Comparison of ENCODE assay signal across 8 cellular contexts in the genomic region with DNA sequence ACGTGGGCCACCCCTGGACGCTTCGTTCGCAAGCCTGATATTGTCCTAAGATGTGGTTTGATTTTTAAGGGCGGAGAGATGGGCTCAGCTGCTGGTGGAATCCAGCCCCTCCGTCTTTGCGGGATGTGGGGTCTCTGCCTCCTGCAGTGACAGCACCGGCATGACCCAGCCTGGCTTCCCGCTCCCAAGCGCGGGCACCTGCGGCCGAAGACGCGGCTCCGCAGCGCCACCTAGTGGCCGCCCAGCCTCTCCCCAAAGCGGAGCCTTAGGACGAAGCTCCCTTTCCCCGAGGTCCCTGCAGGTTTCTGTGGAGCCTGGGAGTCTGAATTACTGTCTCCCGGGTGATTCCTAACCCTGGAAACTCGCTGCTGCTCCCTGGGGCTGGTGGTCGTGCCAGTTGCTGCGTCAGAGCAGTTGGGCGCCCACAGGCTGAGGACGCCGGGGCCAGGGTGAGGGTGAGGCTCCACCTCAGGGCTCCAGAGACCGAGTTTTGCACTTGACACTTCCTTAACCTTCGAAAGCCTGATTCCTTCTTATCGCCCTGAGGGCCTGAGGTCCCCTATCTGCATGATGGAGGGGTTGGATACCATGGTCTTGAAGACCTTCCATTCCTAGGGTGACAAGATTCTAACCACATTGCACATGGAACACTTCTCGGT.
DNase-seq lines count a peak whose midpoint lies in the region; ATAC-seq and TF ChIP-seq lines count a peak whose summit lies in the region.

No MANE protein-coding gene starts in this region.

- H3K4me1 Mint-ChIP-seq in T-cell: peaks cover 9 to 13% (median 12%) of the 10 kb centered on the region in 3 donors
- H3K4me1 Mint-ChIP-seq in immature natural killer cell: peaks cover 21 to 27% of the 10 kb centered on the region in 2 donors

- no peaks in the 10 kb centered on the region for H3K36me3 Mint-ChIP-seq in T-cell
- H3K36me3 Mint-ChIP-seq in immature natural killer cell: no peaks in the 10 kb centered on the region

- H3K4me3 Mint-ChIP-seq in T-cell (peak overlapping the region in 1 of 3 donors; percentile 11), immature natural killer cell (no peak overlapping the region)

- POLR2A ChIA-PET in T-cell (lab: Charles Lee): no interaction called here

- peak; percentile 79 for ATAC-seq in GM19463 (IDR thresholded peaks at IDR 0.05; ENCODE audit: unreplicated experiment)
- peak; percentile 69 to 84 (median 78) for ATAC-seq in T-cell (replicated peaks in 1 of 4)

- in situ Hi-C loops in astrocyte of the cerebellum (cut with HindIII; ENCODE audit: low sequenced_read_pairs): loop anchor here (5.0 to 25.0 kb wide), 2 partner anchors 267 to 863 kb away; partner anchors contain the start of gene TMEM18

- H3K27ac Mint-ChIP-seq in T-cell: no peak overlapping the region
- H3K27ac Mint-ChIP-seq in immature natural killer cell: no peak overlapping the region

- H3K27me3 Mint-ChIP-seq in T-cell: peaks cover 2 to 5% of the 10 kb centered on the region in 2 donors
- H3K27me3 Mint-ChIP-seq in immature natural killer cell (ENCODE audit: low read depth in 3 of 3): peaks cover 1 to 11% (median 2%) of the 10 kb centered on the region in 3 donors

- H3K4me3 ChIP-seq in astrocyte of the cerebellum (ENCODE audit: low read depth, low read length): no peak overlapping the region

- CTCF ChIA-PET in T-cell (lab: Charles Lee): interaction anchor here (0.5 to 1.4 kb wide), 7 partner anchors 8 to 702 kb away, joined by 3 to 7 read pairs (median 4); no protein-coding TSS in a partner anchor

- H3K9me3 Mint-ChIP-seq in T-cell: no peaks in the 10 kb centered on the region
- H3K9me3 Mint-ChIP-seq in immature natural killer cell: no peaks in the 10 kb centered on the region

- peak; percentile 21 for DNase-seq in COR-L47 (lab: John Stamatoyannopoulos, UW)
- peak; percentile 73 for DNase-seq in HT-29 (ENCODE audit: low spot score)
- peak in 33 of 34 experiments; percentile 15 to 70 (median 46) for DNase-seq in T-cell
- DNase-seq in astrocyte of the cerebellum (ENCODE audit: low read depth): no peak
- DNase-seq in immature natural killer cell: peak; percentile 42 to 47 (median 44)
- DNase-seq in stimulated activated CD4-positive, alpha-beta T cell treated with anti-CD3 and anti-CD28 coated beads, Interleukin-4, amount 100 ng/mL, for 1 hour: peak; percentile 72
- DNase-seq in T1000 (lab: John Stamatoyannopoulos, UW): no peak

- peak; percentile 95 for TF ChIP-seq CTCF in astrocyte of the cerebellum (IDR thresholded peaks at IDR 0.05; ENCODE audit: low read depth, low read length, missing control alignments)

Comparison
In these comparisons a context has a peak if more than half of its experiments do, and no peak if none do; other contexts are left out.
1. DNase-seq: peak in COR-L47 (single experiment), HT-29 (single experiment), T-cell (33 of 34), immature natural killer cell (3 of 3) and stimulated activated CD4-positive, alpha-beta T cell treated with anti-CD3 and anti-CD28 coated beads, Interleukin-4, amount 100 ng/mL, for 1 hour (single experiment); none in astrocyte of the cerebellum (single experiment) and T1000 (single experiment).